In the genomic region with DNA sequence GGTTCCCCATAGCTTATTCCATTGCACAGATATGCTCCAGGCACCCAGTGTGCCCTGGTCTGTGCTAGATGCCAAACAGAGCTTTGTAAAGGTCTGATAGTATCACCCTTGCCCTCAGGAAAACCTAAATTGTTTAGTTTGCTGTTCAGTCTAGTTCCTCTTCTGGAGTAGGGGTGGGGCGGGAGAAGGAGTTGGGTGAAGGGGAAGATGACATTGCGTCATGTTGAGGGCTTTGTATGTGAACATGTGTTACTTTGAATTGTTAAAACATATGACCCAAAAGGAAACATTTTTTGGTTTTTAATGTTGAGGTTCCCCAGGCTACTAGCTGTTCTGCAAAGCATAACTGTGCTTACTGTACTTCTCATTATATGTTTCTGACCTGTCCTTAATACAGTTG, we compare ENCODE assay signal across 21 cellular contexts. TPM values are rescaled to one million over a fixed set of nuclear protein-coding genes. Genes with fewer than 3 reads are reported as not detected.
DNase-seq lines count a peak whose midpoint lies in the region; ATAC-seq and TF ChIP-seq lines count a peak whose summit lies in the region.
"Had no signal": no experiment of that assay in that cellular context is flagged by ENCODE, and none has a peak within 500 bp of the region (broad histone marks: within the 10 kb centered on the region; RNA-seq: fewer than 3 reads in every experiment).

No MANE protein-coding gene starts in this region.

- DNase-seq in Right ventricle myocardium inferior (ENCODE audit: missing footprints) (no peak), right atrium auricular region (ENCODE audit: low spot score) (no peak), SKM-1 (lab: John Stamatoyannopoulos, UW; ENCODE audit: unreplicated experiment) (peak; percentile 72), left lobe of liver (ENCODE audit: low spot score) (no peak), upper lobe of left lung (peak in 1 of 2 donors; percentile 69), HK-2 (ENCODE audit: unreplicated experiment) (no peak), esophagus muscularis mucosa (ENCODE audit: extremely low spot score) (no peak), COLO829 (ENCODE audit: low spot score) (no peak)
- DNase-seq: activated CD4-positive, alpha-beta T cell treated with anti-CD3 and anti-CD28 coated beads, Interleukin-2, amount 10 ng/mL, durations not matched to agents 7 days and 5 days; activated naive CD4-positive, alpha-beta T cell; activated T-cell treated with anti-CD3 and anti-CD28 coated beads for 4 hours; amniotic stem cell; EL; NCI-H187 treated with DMSO at 0.1 percent for 48 hours; NK-92 treated with Interleukin-12 subunit alpha and Interleukin-12 subunit beta, amount 100 ng/mL, for 24 hours; stimulated activated CD4-positive, alpha-beta T cell treated with anti-CD3 and anti-CD28 coated beads, Interleukin-2, amount 100 ng/mL, for 48 hours; T-helper 1 cell had no signal

- H3K36me3 ChIP-seq in right atrium auricular region = peaks cover 31% of the 10 kb centered on the region
- peaks cover 0 to 14% (median 0%) of the 10 kb centered on the region in 4 donors for H3K36me3 ChIP-seq in upper lobe of left lung
- H3K36me3 ChIP-seq in esophagus muscularis mucosa = peaks cover 0 to 60% (median 8%) of the 10 kb centered on the region in 4 donors

- H3K4me1 ChIP-seq in right atrium auricular region = no peaks in the 10 kb centered on the region
- H3K4me1 ChIP-seq in upper lobe of left lung = peaks cover 6 to 19% (median 10%) of the 10 kb centered on the region in 4 donors
- H3K4me1 ChIP-seq in esophagus muscularis mucosa = peaks cover 0 to 23% (median 9%) of the 10 kb centered on the region in 4 donors

- H3K27me3 ChIP-seq in right atrium auricular region (no peaks in the 10 kb centered on the region), upper lobe of left lung (no peaks in the 10 kb centered on the region), esophagus muscularis mucosa (no peaks in the 10 kb centered on the region)

- ATAC-seq in Right ventricle myocardium inferior (peak; percentile 56), left lobe of liver (peak; percentile 39), upper lobe of left lung (ENCODE audit: low FRiP score in 2 of 2) (peak; percentile 75 to 86)
- ATAC-seq: natural killer cell treated with Interleukin-12 subunit alpha and Interleukin-12 subunit beta and Interleukin-15 and Interleukin-18, amount 100 ng/mL, for 72 hours had no signal

- H3K27ac ChIP-seq in right atrium auricular region = no peak overlapping the region
- peak overlapping the region; percentile 4 to 65 (median 60) for H3K27ac ChIP-seq in upper lobe of left lung
- no peak overlapping the region for H3K27ac ChIP-seq in esophagus muscularis mucosa (replicated peaks in 1 of 4)
- H3K27ac ChIP-seq: 22Rv1, parathyroid adenoma, skin epidermis had no signal

- H3K4me3 ChIP-seq in right atrium auricular region = no peak overlapping the region
- no peak overlapping the region for H3K4me3 ChIP-seq in upper lobe of left lung
- H3K4me3 ChIP-seq in esophagus muscularis mucosa = no peak overlapping the region
- H3K4me3 ChIP-seq: skin epidermis had no signal

- TF ChIP-seq CTCF in right atrium auricular region (IDR thresholded peaks at IDR 0.05) (no peak), upper lobe of left lung (IDR thresholded peaks at IDR 0.05) (no peak), esophagus muscularis mucosa (IDR thresholded peaks at IDR 0.05) (no peak)

- no peak for TF ChIP-seq POLR2A in upper lobe of left lung (IDR thresholded peaks at IDR 0.05)
- no peak for TF ChIP-seq POLR2A in esophagus muscularis mucosa (IDR thresholded peaks at IDR 0.05; ENCODE audit: low read depth)

- intact Hi-C loops in Right ventricle myocardium inferior (cut with DNase I) = no loop called here
- intact Hi-C loops in esophagus muscularis mucosa (cut with DNase I) = no loop called here

- TF ChIP-seq EP300 in upper lobe of left lung (IDR thresholded peaks at IDR 0.05) = no peak
- TF ChIP-seq EP300 in esophagus muscularis mucosa (IDR thresholded peaks at IDR 0.05) = no peak

- H3K9me3 ChIP-seq in right atrium auricular region (no peaks in the 10 kb centered on the region), upper lobe of left lung (no peaks in the 10 kb centered on the region), esophagus muscularis mucosa (no peaks in the 10 kb centered on the region)

- WGBS in upper lobe of left lung, 2 donors = 37 to 72% methylated on average over 2 of the region's 2 CpGs
- 88% methylated on average over 2 of the region's 2 CpGs for WGBS in esophagus muscularis mucosa

RNA-seq across cellular contexts. Expression of gene HACD4, which starts 40.6 kb away (rescaled TPM):
- total RNA-seq in Right ventricle myocardium inferior (1.1 TPM), right atrium auricular region (1 to 10 TPM in 1 of 2 donors, under 1 TPM in 1; 0.82 to 1.7 TPM), left lobe of liver (0.13 TPM), upper lobe of left lung (10 to 100 TPM in 2 of 6 donors, 1 to 10 TPM in 4; 2.7 to 17.7 (median 7.3) TPM), esophagus muscularis mucosa (10 to 100 TPM; 13.8 to 25.0 (median 17.9) TPM)

Comparison
In these comparisons a context has a peak if more than half of its experiments do, and no peak if none do; other contexts are left out.
1. H3K27ac ChIP-seq: peak in upper lobe of left lung (4 of 4); none in right atrium auricular region (0 of 2) and esophagus muscularis mucosa (0 of 4).
2. Peak in every context shown above with its lines, with median percentiles within 50 percentile points of each other: ATAC-seq.